7 cellular contexts compared by ENCODE assay signal in genomic region chr19:5826531-5827341, GRCh38. TPM values are rescaled to one million over a fixed set of nuclear protein-coding genes. Genes with fewer than 3 reads are reported as not detected.
DNase-seq lines count a peak whose midpoint lies in the region; ATAC-seq lines count a peak whose summit lies in the region.

No MANE protein-coding gene starts in this region.

- H3K4me1 Mint-ChIP-seq in naive B cell: peaks cover 14 to 23% (median 18%) of the 10 kb centered on the region in 3 donors

- DNase-seq in ELF-1 (ENCODE audit: low read depth, low spot score): peak; percentile 86
- DNase-seq in NAMALWA (ENCODE audit: low spot score): peak; percentile 85
- DNase-seq in SK-N-MC (ENCODE audit: low read depth, low spot score): no peak
- DNase-seq in effector CD8-positive, alpha-beta T cell (lab: John Stamatoyannopoulos, UW): peak; percentile 19
- DNase-seq in naive B cell: peak; percentile 44
- DNase-seq in stimulated activated CD4-positive, alpha-beta T cell treated with anti-CD3 and anti-CD28 coated beads, Interleukin-1b, Interleukin-23, amount 100 ng/mL, for 48 hours: no peak

- H3K9me3 ChIP-seq in SK-N-MC (ENCODE audit: low read depth, low read length): no peaks in the 10 kb centered on the region

- H3K4me3 ChIP-seq in SK-N-MC: peak overlapping the region; percentile 87

- H3K4me3 Mint-ChIP-seq in naive B cell: peak overlapping the region; percentile 77 to 95 (median 79)

- H3K36me3 Mint-ChIP-seq in naive B cell: no peaks in the 10 kb centered on the region

- H3K9ac ChIP-seq in SK-N-MC (ENCODE audit: insufficient read length): no peak overlapping the region

- peak; percentile 26 to 39 for ATAC-seq in naive B cell (ENCODE audit: low read depth in 2 of 2)
- no peak for ATAC-seq in HG02763 (IDR thresholded peaks at IDR 0.05; ENCODE audit: unreplicated experiment)

- peak overlapping the region; percentile 67; the same call in 1 of the 2 replicates for H3K27ac ChIP-seq in SK-N-MC

- no peaks in the 10 kb centered on the region for H3K36me3 ChIP-seq in SK-N-MC (ENCODE audit: insufficient read depth, low read length)

- H3K27ac Mint-ChIP-seq in naive B cell: peak overlapping the region in 5 of 6 donors; percentile 16 to 95 (median 75)

- peaks cover 0 to 22% (median 3%) of the 10 kb centered on the region in 3 donors for H3K27me3 Mint-ChIP-seq in naive B cell

- peaks cover 0 to 3% (median 0%) of the 10 kb centered on the region in 7 donors for H3K9me3 Mint-ChIP-seq in naive B cell

RNA-seq across cellular contexts. Expression of gene FUT6, which starts 12.8 kb away (rescaled TPM):
- not detected for polyA plus RNA-seq in naive B cell (ENCODE audit: low read depth in 6 of 6)

RNA-seq across cellular contexts. Expression of gene NRTN, which starts 21.9 kb away (rescaled TPM):
- under 1 TPM in 2 of 6 donors, not detected in 4; 0.28 to 0.29 TPM for polyA plus RNA-seq in naive B cell (ENCODE audit: low read depth in 6 of 6)

RNA-seq across cellular contexts. Expression of gene FUT3, which starts 24.5 kb away (rescaled TPM):
- not detected for polyA plus RNA-seq in naive B cell (ENCODE audit: low read depth in 6 of 6)

RNA-seq across cellular contexts. Expression of gene DUS3L, which starts 35.8 kb away (rescaled TPM):
- 10 to 100 TPM; 27.1 to 45.2 (median 35.5) TPM for polyA plus RNA-seq in naive B cell (ENCODE audit: low read depth in 6 of 6)

RNA-seq across cellular contexts. Expression of gene PRR22, which starts 42.2 kb away (rescaled TPM):
- under 1 TPM in 3 of 6 donors, not detected in 3; 0.25 to 0.28 (median 0.25) TPM for polyA plus RNA-seq in naive B cell (ENCODE audit: low read depth in 6 of 6)

Comparison
In these comparisons a context has a peak if more than half of its experiments do, and no peak if none do; other contexts are left out.
1. DNase-seq: peak in ELF-1 (single experiment), NAMALWA (single experiment), effector CD8-positive, alpha-beta T cell (single experiment) and naive B cell (single experiment); none in SK-N-MC (single experiment) and stimulated activated CD4-positive, alpha-beta T cell treated with anti-CD3 and anti-CD28 coated beads, Interleukin-1b, Interleukin-23, amount 100 ng/mL, for 48 hours (single experiment).